23 cellular contexts compared by ENCODE assay signal in the genomic region with DNA sequence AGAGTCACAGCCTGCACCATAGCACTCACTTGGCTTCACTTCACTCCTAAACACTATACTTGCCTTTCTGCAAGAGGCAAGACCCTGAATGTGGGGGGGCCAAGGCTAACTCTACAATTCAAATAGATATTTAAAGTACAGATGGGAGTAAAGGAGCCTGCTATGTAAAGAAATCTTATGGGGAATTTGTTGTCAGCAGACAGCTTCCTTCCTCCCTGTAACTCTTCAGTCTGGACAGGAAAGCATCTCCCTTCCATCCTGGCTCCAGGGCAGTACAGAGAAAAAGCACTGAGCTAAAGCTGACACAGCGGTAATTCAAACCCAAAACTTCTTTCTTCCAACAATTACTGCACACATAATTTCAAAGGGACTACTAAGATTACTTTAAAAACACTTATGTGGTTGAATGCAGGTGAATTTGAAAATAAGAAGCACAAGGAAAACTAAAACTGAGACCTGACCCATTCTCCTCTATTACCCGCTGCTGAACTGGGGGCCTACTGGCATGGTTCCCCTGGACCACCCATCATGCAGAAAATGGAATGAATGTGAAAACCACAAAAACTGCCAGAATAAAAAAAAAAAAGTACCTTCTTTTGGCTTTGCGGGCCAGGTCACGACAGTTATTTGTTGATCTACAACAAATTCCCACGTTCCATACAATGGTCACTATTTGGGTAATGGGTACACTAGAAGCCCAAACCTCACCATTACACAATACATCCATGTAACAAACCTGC.
"Had no signal": no experiment of that assay in that cellular context is flagged by ENCODE, and none has a peak within 500 bp of the region (broad histone marks: within the 10 kb centered on the region; RNA-seq: fewer than 3 reads in every experiment).

No MANE protein-coding gene starts in this region.

- H3K4me3 Mint-ChIP-seq: activated CD4-positive, alpha-beta memory T cell treated with anti-CD3 and anti-CD28 coated beads, Interleukin-2, amount 10 ng/mL, durations not matched to agents 7 days and 5 days; activated CD4-positive, alpha-beta T cell treated with anti-CD3 and anti-CD28 coated beads for 36 hours; activated CD8-positive, alpha-beta memory T cell treated with anti-CD3 and anti-CD28 coated beads, Interleukin-2, amount 10 ng/mL, durations not matched to agents 7 days and 5 days; activated naive CD8-positive, alpha-beta T cell treated with anti-CD3 and anti-CD28 coated beads for 36 hours; activated T-helper 17 cell treated with anti-CD3 and anti-CD28 coated beads, Interleukin-2, amount 50 U/mL, for 72 hours; central memory CD8-positive, alpha-beta T cell; neural crest cell; stimulated activated effector memory CD8-positive, alpha-beta T cell treated with anti-CD3 and anti-CD28 coated beads, Interleukin-12 subunit alpha, Interleukin-12 subunit beta, amount 100 ng/mL, for 72 hours; WTC11 had no signal

- H3K27ac ChIP-seq: testis had no signal

- ATAC-seq: activated CD4-positive, alpha-beta T cell treated with anti-CD3 and anti-CD28 coated beads for 36 hours; activated CD8-positive, alpha-beta memory T cell treated with anti-CD3 and anti-CD28 coated beads, Interleukin-2, amount 10 ng/mL, durations not matched to agents 7 days and 5 days; activated T-helper 17 cell treated with anti-CD3 and anti-CD28 coated beads, Interleukin-2, amount 50 U/mL, for 72 hours; body of pancreas; left colon; stimulated activated effector memory CD8-positive, alpha-beta T cell treated with anti-CD3 and anti-CD28 coated beads, Interleukin-12 subunit alpha, Interleukin-12 subunit beta, amount 100 ng/mL, for 72 hours; WTC11 had no signal

- H3K27me3 ChIP-seq: body of pancreas, hepatocyte, stomach, testis had no signal

- H3K4me3 ChIP-seq: body of pancreas, coronary artery, hepatocyte, lung, stomach, testis had no signal

- H3K27me3 Mint-ChIP-seq: activated CD4-positive, alpha-beta memory T cell treated with anti-CD3 and anti-CD28 coated beads, Interleukin-2, amount 10 ng/mL, durations not matched to agents 7 days and 5 days; activated CD4-positive, alpha-beta T cell treated with anti-CD3 and anti-CD28 coated beads for 36 hours; activated CD8-positive, alpha-beta memory T cell treated with anti-CD3 and anti-CD28 coated beads, Interleukin-2, amount 10 ng/mL, durations not matched to agents 7 days and 5 days; activated naive CD8-positive, alpha-beta T cell treated with anti-CD3 and anti-CD28 coated beads for 36 hours; activated T-helper 17 cell treated with anti-CD3 and anti-CD28 coated beads, Interleukin-2, amount 50 U/mL, for 72 hours; central memory CD8-positive, alpha-beta T cell had no signal

- DNase-seq: activated CD4-positive, alpha-beta memory T cell treated with anti-CD3 and anti-CD28 coated beads, Interleukin-2, amount 10 ng/mL, durations not matched to agents 7 days and 5 days; activated CD4-positive, alpha-beta T cell treated with anti-CD3 and anti-CD28 coated beads for 36 hours; activated CD8-positive, alpha-beta memory T cell treated with anti-CD3 and anti-CD28 coated beads, Interleukin-2, amount 10 ng/mL, durations not matched to agents 7 days and 5 days; activated naive CD4-positive, alpha-beta T cell; activated naive CD8-positive, alpha-beta T cell treated with anti-CD3 and anti-CD28 coated beads for 36 hours; amniotic stem cell; body of pancreas; effector CD4-positive, alpha-beta T cell; left colon; midbrain; small intestine; stimulated activated CD4-positive, alpha-beta T cell treated with anti-CD3 and anti-CD28 coated beads, Interleukin-4, amount 100 ng/mL, for 24 hours; stomach; SW 1271; testis had no signal

- H2AFZ ChIP-seq: hepatocyte had no signal

- H3K27ac Mint-ChIP-seq: activated CD4-positive, alpha-beta T cell treated with anti-CD3 and anti-CD28 coated beads for 36 hours; activated CD8-positive, alpha-beta memory T cell treated with anti-CD3 and anti-CD28 coated beads, Interleukin-2, amount 10 ng/mL, durations not matched to agents 7 days and 5 days; activated naive CD8-positive, alpha-beta T cell treated with anti-CD3 and anti-CD28 coated beads for 36 hours; activated T-helper 17 cell treated with anti-CD3 and anti-CD28 coated beads, Interleukin-2, amount 50 U/mL, for 72 hours; stimulated activated effector memory CD8-positive, alpha-beta T cell treated with anti-CD3 and anti-CD28 coated beads, Interleukin-12 subunit alpha, Interleukin-12 subunit beta, amount 100 ng/mL, for 72 hours; WTC11 had no signal

- H3K9me3 ChIP-seq: body of pancreas, stomach, testis had no signal

- H3K4me2 ChIP-seq: hepatocyte had no signal

- H3K9me3 Mint-ChIP-seq: activated CD4-positive, alpha-beta memory T cell treated with anti-CD3 and anti-CD28 coated beads, Interleukin-2, amount 10 ng/mL, durations not matched to agents 7 days and 5 days; activated naive CD8-positive, alpha-beta T cell treated with anti-CD3 and anti-CD28 coated beads for 36 hours; activated T-helper 17 cell treated with anti-CD3 and anti-CD28 coated beads, Interleukin-2, amount 50 U/mL, for 72 hours; central memory CD8-positive, alpha-beta T cell; neural crest cell; stimulated activated effector memory CD8-positive, alpha-beta T cell treated with anti-CD3 and anti-CD28 coated beads, Interleukin-12 subunit alpha, Interleukin-12 subunit beta, amount 100 ng/mL, for 72 hours; WTC11 had no signal
